11 cellular contexts compared by ENCODE assay signal in genomic region chr4:145056325-145057130, GRCh38.
"Had no signal": no experiment of that assay in that cellular context is flagged by ENCODE, and none has a peak within 500 bp of the region (broad histone marks: within the 10 kb centered on the region; RNA-seq: fewer than 3 reads in every experiment).

No MANE protein-coding gene starts in this region.

- H3K27me3 Mint-ChIP-seq: activated CD4-positive, alpha-beta memory T cell treated with anti-CD3 and anti-CD28 coated beads for 36 hours had no signal

- H3K9me3 Mint-ChIP-seq: activated CD4-positive, alpha-beta memory T cell treated with anti-CD3 and anti-CD28 coated beads for 36 hours had no signal

- ATAC-seq: gastrocnemius medialis, left ventricle myocardium superior, pancreas had no signal

- H3K4me3 Mint-ChIP-seq: activated CD4-positive, alpha-beta memory T cell treated with anti-CD3 and anti-CD28 coated beads for 36 hours had no signal

- H3K27ac Mint-ChIP-seq: activated CD4-positive, alpha-beta memory T cell treated with anti-CD3 and anti-CD28 coated beads for 36 hours had no signal

- DNase-seq: activated CD4-positive, alpha-beta memory T cell treated with anti-CD3 and anti-CD28 coated beads for 36 hours; activated gamma-delta T cell; adrenal gland; caudate nucleus; effector CD8-positive, alpha-beta T cell; gastrocnemius medialis; left ventricle myocardium superior; pancreas; stimulated activated CD4-positive, alpha-beta T cell treated with anti-CD3 and anti-CD28 coated beads, Interleukin-15, amount 100 ng/mL, for 24 hours; stimulated activated CD4-positive, alpha-beta T cell treated with anti-CD3 and anti-CD28 coated beads, Interleukin-4, amount 100 ng/mL, for 24 hours; thyroid gland had no signal
